In genomic region chr22:26483439-26484359, GRCh38 we compare ENCODE assay signal across 8 cellular contexts. TPM values are rescaled to one million over a fixed set of nuclear protein-coding genes. Genes with fewer than 3 reads are reported as not detected.
DNase-seq lines count a peak whose midpoint lies in the region; ATAC-seq, FAIRE-seq and TF ChIP-seq lines count a peak whose summit lies in the region.

Gene HPS4, minus strand, starts transcription at chr22:26483783. Its CDS starts 2,021 bp downstream, at chr22:26481762.
Gene SRRD, plus strand, starts transcription at chr22:26483877. Its CDS starts 14 bp downstream, at chr22:26483891.

- POLR2A ChIA-PET in A549 (lab: Yijun Ruan, JAX), result interaction anchor here (0.6 to 2.2 kb wide), 10 partner anchors 9 to 189 kb away, joined by 3 to 8 read pairs (median 4); partner anchors contain the start of gene TFIP11

- intact Hi-C loops in spleen (cut with DNase I; ENCODE audit: low total_unique reads), result loop anchor here (10.0 kb wide), 1 partner anchor 181 kb away; no protein-coding TSS in a partner anchor

- TF ChIP-seq EP300 in A549 (IDR thresholded peaks at IDR 0.05), result no peak

- WGBS in A549 (ENCODE audit: missing lambda C conversion rate), result under 1% methylated on average over 24 of the region's 85 CpGs
- WGBS in spleen, 5 donors, result 0 to 2% (median 1%) methylated on average over 20 to 85 of the region's 85 CpGs

- H3K36me3 ChIP-seq in bronchial epithelial cell (ENCODE audit: control insufficient read depth, insufficient read depth, low read length) (peaks cover 7% of the 10 kb centered on the region), spleen (peaks cover 0 to 41% (median 21%) of the 10 kb centered on the region in 6 donors)

- H3K9me3 ChIP-seq in A549 (no peaks in the 10 kb centered on the region), spleen (no peaks in the 10 kb centered on the region)

- H3K4me3 ChIP-seq in A549 (peak within 1 kb of the TSS; percentile 84), WI38 (ENCODE audit: low read depth, low read length) (peak within 1 kb of the TSS; percentile 94), bronchial epithelial cell (ENCODE audit: low read depth, low read length) (peak within 1 kb of the TSS; percentile 85), spleen (peak within 1 kb of the TSS; percentile 75 to 93 (median 83))

- H3K27me3 ChIP-seq in bronchial epithelial cell (ENCODE audit: control insufficient read depth, insufficient read depth, low read length) (no peaks in the 10 kb centered on the region), spleen (replicated peaks in 1 of 7) (no peaks in the 10 kb centered on the region)

- FAIRE-seq in A549 (lab: Jason Lieb, UNC) (no peak), bronchial epithelial cell (lab: Jason Lieb, UNC) (no peak)

- CTCF ChIA-PET in A549 (lab: Yijun Ruan, JAX), result interaction anchor here (0.6 to 4.0 kb wide), 4 partner anchors 8 to 136 kb away, joined by 3 to 17 read pairs (median 3); no protein-coding TSS in a partner anchor

- no peak for TF ChIP-seq RAD21 in A549 (conservative IDR thresholded peaks at IDR 0.05 in 1 of 2, IDR thresholded peaks at IDR 0.05 in 1 of 2)

- peak; percentile 89 to 92 for ATAC-seq in A549
- peak; percentile 69 for ATAC-seq in GM18867 (IDR thresholded peaks at IDR 0.05; ENCODE audit: unreplicated experiment)
- ATAC-seq in HG03103 (IDR thresholded peaks at IDR 0.05; ENCODE audit: low read depth, unreplicated experiment), result peak; percentile 49

- DNase-seq in A549 (ENCODE audit: low read depth in 1 of 2, low spot score in 1 of 2), result peak; percentile 62 to 86
- DNase-seq in NCI-H2196 treated with DMSO at 0.1 percent for 48 hours (lab: John Stamatoyannopoulos, UW; ENCODE audit: unreplicated experiment), result peak; percentile 50
- DNase-seq in bronchial epithelial cell (ENCODE audit: low read depth), result peak; percentile 67
- peak; percentile 87 for DNase-seq in inferior parietal cortex (ENCODE audit: extremely low spot score)
- peak; percentile 98 for DNase-seq in spleen

- TF ChIP-seq POLR2A in A549 (IDR thresholded peaks at IDR 0.05; ENCODE audit: low read length), result peak; percentile 66
- peak; percentile 70 to 83 (median 78) for TF ChIP-seq POLR2A in spleen (IDR thresholded peaks at IDR 0.05)

- TF ChIP-seq CTCF in A549 (IDR thresholded peaks at IDR 0.05) (no peak), WI38 (IDR thresholded peaks at IDR 0.05; ENCODE audit: low read depth, low read length) (no peak), bronchial epithelial cell (IDR thresholded peaks at IDR 0.05; ENCODE audit: insufficient read depth, low read length, severe bottlenecking) (no peak), spleen (IDR thresholded peaks at IDR 0.05 in 8 of 11, conservative IDR thresholded peaks at IDR 0.05 in 3 of 11) (peak in 3 of 11 experiments; percentile 14 to 28 (median 28))

- H3K4me2 ChIP-seq in A549, result peak within 1 kb of the TSS; percentile 94

- H3K27ac ChIP-seq in A549 (peak within 1 kb of the TSS; percentile 86 to 100), spleen (peak within 1 kb of the TSS; percentile 93 to 98 (median 96))

- H3K4me1 ChIP-seq in A549 (peaks cover 17% of the 10 kb centered on the region; the same call in 2 of the 3 replicates), spleen (peaks cover 55 to 76% (median 73%) of the 10 kb centered on the region in 6 donors)

TF ChIP-seq in A549, 52 proteins besides CTCF, POLR2A, EP300 and RAD21 (continues in another document):
- TF ChIP-seq HEYL (CRISPR knock-in tag; IDR thresholded peaks at IDR 0.05) (no peak), USF2 (IDR thresholded peaks at IDR 0.05) (peak; percentile 65), RCOR1 (IDR thresholded peaks at IDR 0.05; ENCODE audit: low read depth, low read length) (0 out of 2 replicates have a peak, but pooled peaks have one; percentile 42), HMGXB4 (CRISPR knock-in tag; IDR thresholded peaks at IDR 0.05; ENCODE audit: borderline replicate concordance) (no peak), PHF8 (IDR thresholded peaks at IDR 0.05; ENCODE audit: borderline replicate concordance, low read depth) (peak; percentile 55; the same call in 1 of the 2 replicates), ATOH8 (CRISPR knock-in tag; IDR thresholded peaks at IDR 0.05; ENCODE audit: low read depth) (peak; percentile 35; the same call in 1 of the 2 replicates), RNF2 (IDR thresholded peaks at IDR 0.05; ENCODE audit: borderline replicate concordance, low read depth) (no peak), HES2 (IDR thresholded peaks at IDR 0.05) (no peak), FOXS1 (CRISPR knock-in tag; IDR thresholded peaks at IDR 0.05) (no peak), ZSCAN20 (CRISPR knock-in tag; IDR thresholded peaks at IDR 0.05) (no peak), PBX3 (IDR thresholded peaks at IDR 0.05) (no peak), MYC (IDR thresholded peaks at IDR 0.05; ENCODE audit: borderline replicate concordance, low read length) (no peak), FOSL2 (IDR thresholded peaks at IDR 0.05) (no peak), FOSL2 (CRISPR knock-in tag; IDR thresholded peaks at IDR 0.05) (peak; percentile 40; the same call in 1 of the 2 replicates), SREBF2 (IDR thresholded peaks at IDR 0.05) (no peak), E2F6 (IDR thresholded peaks at IDR 0.05; ENCODE audit: borderline replicate concordance, low read depth) (no peak), ESRRA (IDR thresholded peaks at IDR 0.05; ENCODE audit: borderline replicate concordance, low read length) (0 out of 2 replicates have a peak, but pooled peaks have one; percentile 14), EHF (CRISPR knock-in tag; IDR thresholded peaks at IDR 0.05) (no peak), RFX5 (IDR thresholded peaks at IDR 0.05) (no peak), TFCP2L1 (CRISPR knock-in tag; IDR thresholded peaks at IDR 0.05) (no peak)

RNA-seq across cellular contexts. Expression of gene HPS4, which starts in this region (rescaled TPM):
- 25.7 and 30.2 TPM in 2 replicates for polyA plus RNA-seq in A549 (2011; rRNA removed)
- polyA plus RNA-seq in A549 (2012; cell fraction: cytosol; rRNA removed), result 13.8 and 16.7 TPM in 2 replicates
- 35.8 and 38.4 TPM in 2 replicates for polyA plus RNA-seq in A549 (2012; cell fraction: nucleus; rRNA removed)
- 10.8 to 12.7 TPM (median 11.8 TPM) in 3 replicates for polyA plus RNA-seq in A549 (2017; fragmentation: RNase III; extraction: RNeasy Plus Mini Kit Qiagen cat#74134 plus additional on column Dnase treatment)
- 20.1 and 33.3 TPM in 2 replicates for polyA minus RNA-seq in A549 (2011; rRNA and poly(A)+ RNA removed)
- 28.3 and 29.5 TPM in 2 replicates for total RNA-seq in bronchial epithelial cell
- total RNA-seq in spleen, result 10 to 100 TPM; 34.0 to 56.6 (median 41.8) TPM
- 10 to 100 TPM; 15.2 to 23.9 (median 18.8) TPM for polyA plus RNA-seq in spleen

RNA-seq across cellular contexts. Expression of gene SRRD, which starts in this region (rescaled TPM):
- polyA plus RNA-seq in A549 (2011; rRNA removed), result 36.4 and 38.4 TPM in 2 replicates
- 12.5 and 13.6 TPM in 2 replicates for polyA plus RNA-seq in A549 (2012; cell fraction: cytosol; rRNA removed)
- polyA plus RNA-seq in A549 (2012; cell fraction: nucleus; rRNA removed), result 3.3 and 5.4 TPM in 2 replicates
- 13.1 to 14.2 TPM (median 14.1 TPM) in 3 replicates for polyA plus RNA-seq in A549 (2017; fragmentation: RNase III; extraction: RNeasy Plus Mini Kit Qiagen cat#74134 plus additional on column Dnase treatment)
- 14.3 and 15.1 TPM in 2 replicates for polyA minus RNA-seq in A549 (2011; rRNA and poly(A)+ RNA removed)
- total RNA-seq in bronchial epithelial cell, result 13.3 and 26.6 TPM in 2 replicates
- 10 to 100 TPM; 16.4 to 21.1 (median 19.2) TPM for total RNA-seq in spleen
- 10 to 100 TPM in 2 of 3 donors, 1 to 10 TPM in 1; 9.9 to 13.9 (median 12.6) TPM for polyA plus RNA-seq in spleen

Comparison
In these comparisons a context has a peak if more than half of its experiments do, and no peak if none do; other contexts are left out.
1. Peak in every context shown above with its lines: DNase-seq, ATAC-seq, H3K4me3 ChIP-seq and H3K27ac ChIP-seq.